4 cellular contexts compared by ENCODE assay signal in genomic region chr6:31446999-31447789, GRCh38. TPM values are rescaled to one million over a fixed set of nuclear protein-coding genes. Genes with fewer than 3 reads are reported as not detected.
A peak's percentile ranks its signal among the peaks of the same experiment; 100 is the strongest.
DNase-seq lines count a peak whose midpoint lies in the region; ATAC-seq, FAIRE-seq and TF ChIP-seq lines count a peak whose summit lies in the region.
"Not testable (repeated sequence)": the region's sequence is repeated elsewhere in the genome, so short reads cannot be mapped to it uniquely, and the experiment has no call there.

No MANE protein-coding gene starts in this region.

- intact Hi-C loops in activated CD4-positive, alpha-beta T cell treated with anti-CD3 and anti-CD28 coated beads, Interleukin-2, amount 10 ng/mL, durations not matched to agents 24 days and 14 days (cut with micrococcal nuclease); K562 (cut with micrococcal nuclease): not testable (repeated sequence)

- not testable (repeated sequence) for H3K36me3 ChIP-seq in HEK293 (ENCODE audit: control insufficient read depth in 2 of 2, insufficient read depth in 1 of 2, low read length in 2 of 2); K562 (ENCODE audit: control insufficient read depth, insufficient read depth, low read length)

- not testable (repeated sequence) for H3K9ac ChIP-seq in K562 (ENCODE audit: insufficient read depth in 1 of 2, low read depth in 2 of 2, low read length in 2 of 2)

- not testable (repeated sequence) for H3K79me2 ChIP-seq in K562 (ENCODE audit: control insufficient read depth, insufficient read depth, low read length)

- H3K4me2 ChIP-seq in K562 (ENCODE audit: insufficient read depth, low read length), result not testable (repeated sequence)

- not testable (repeated sequence) for H2AFZ ChIP-seq in K562 (ENCODE audit: low read depth, low read length)

- FAIRE-seq in G401.6 (lab: Jason Lieb, UNC), result peak; percentile 45
- not testable (repeated sequence) for FAIRE-seq in K562 (lab: Jason Lieb, UNC)

- 29% methylated on average over 4 of the region's 6 CpGs for WGBS in K562 (ENCODE audit: insufficient coverage, low coverage, missing lambda C conversion rate)

- BruUV-seq in K562 (replicated peaks; lab: Mats Ljungman, UMichigan), result not testable (repeated sequence)

- not testable (repeated sequence) for H3K27me3 ChIP-seq in K562 (ENCODE audit: control insufficient read depth in 2 of 2, insufficient read depth in 2 of 2, low read length in 2 of 2)

- H3K9me3 ChIP-seq in HEK293 (ENCODE audit: control insufficient read depth, insufficient read depth, low read depth, low read length); K562 (replicated peaks; ENCODE audit: control insufficient read depth, insufficient read depth, low read depth, low read length): not testable (repeated sequence)

- not testable (repeated sequence) for ATAC-seq in K562

- H3K27me3 Mint-ChIP-seq in activated CD4-positive, alpha-beta T cell treated with anti-CD3 and anti-CD28 coated beads, Interleukin-2, amount 10 ng/mL, durations not matched to agents 24 days and 14 days, result peaks cover 57% of the 10 kb centered on the region

- not testable (repeated sequence) for H4K20me1 ChIP-seq in K562 (replicated peaks; ENCODE audit: control insufficient read depth, insufficient read depth, low read length)

- H3K4me3 Mint-ChIP-seq in activated CD4-positive, alpha-beta T cell treated with anti-CD3 and anti-CD28 coated beads, Interleukin-2, amount 10 ng/mL, durations not matched to agents 24 days and 14 days, result not testable (repeated sequence)

- not testable (repeated sequence) for H3K27ac Mint-ChIP-seq in activated CD4-positive, alpha-beta T cell treated with anti-CD3 and anti-CD28 coated beads, Interleukin-2, amount 10 ng/mL, durations not matched to agents 24 days and 14 days

- not testable (repeated sequence) for TF ChIP-seq POLR2A in K562 (conservative IDR thresholded peaks at IDR 0.05)

- not testable (repeated sequence) for TF ChIP-seq RAD21 in K562 (CRISPR knock-in tag; conservative IDR thresholded peaks at IDR 0.05 in 1 of 2, IDR thresholded peaks at IDR 0.05 in 1 of 2)

- not testable (repeated sequence) for TF ChIP-seq EP300 in K562 (IDR thresholded peaks at IDR 0.05; ENCODE audit: low read length)

- not testable (repeated sequence) for H3K9me1 ChIP-seq in K562 (ENCODE audit: control insufficient read depth, insufficient read depth, low read length)

- H3K9me3 Mint-ChIP-seq in activated CD4-positive, alpha-beta T cell treated with anti-CD3 and anti-CD28 coated beads, Interleukin-2, amount 10 ng/mL, durations not matched to agents 24 days and 14 days, result not testable (repeated sequence)

- H3K27ac ChIP-seq in HEK293 (ENCODE audit: extremely low read depth, low read depth, low read length); K562 (ENCODE audit: extremely low read depth, low read depth, low read length): not testable (repeated sequence)

- H3K4me1 Mint-ChIP-seq in activated CD4-positive, alpha-beta T cell treated with anti-CD3 and anti-CD28 coated beads, Interleukin-2, amount 10 ng/mL, durations not matched to agents 24 days and 14 days, result not testable (repeated sequence)

- H3K4me3 ChIP-seq in HEK293 (ENCODE audit: low read depth, low read length); K562: not testable (repeated sequence)

- not testable (repeated sequence) for H3K4me1 ChIP-seq in HEK293 (ENCODE audit: control insufficient read depth, insufficient read depth, low read length); K562 (replicated peaks in 1 of 2; ENCODE audit: control insufficient read depth in 2 of 2, insufficient read depth in 2 of 2, low read length in 2 of 2)

- POLR2A ChIA-PET in HEK293 (lab: Yijun Ruan, JAX) (interaction anchor here (0.6 kb wide), 1 partner anchor 216 kb away, joined by 4 read pairs; no protein-coding TSS in a partner anchor), K562 (lab: Yijun Ruan, JAX) (interaction anchor here (0.7 kb wide), 1 partner anchor 237 kb away, joined by 3 read pairs; no protein-coding TSS in a partner anchor)

- CTCF ChIA-PET in HEK293 (lab: Yijun Ruan, JAX), result interaction anchor here (0.6 to 1.3 kb wide), 4 partner anchors 48 to 922 kb away, joined by 3 to 6 read pairs (median 3); no protein-coding TSS in a partner anchor
- CTCF ChIA-PET in K562 (lab: Yijun Ruan, JAX; ENCODE audit: low intra/inter-chr PET ratio), result not testable (repeated sequence)

- peak; percentile 10 for DNase-seq in activated CD4-positive, alpha-beta T cell treated with anti-CD3 and anti-CD28 coated beads, Interleukin-2, amount 10 ng/mL, durations not matched to agents 24 days and 14 days
- not testable (repeated sequence) for DNase-seq in K562 (ENCODE audit: extremely low read depth in 1 of 4, low spot score in 3 of 4)

- in situ Hi-C loops in K562 (cut with MboI), result not testable (repeated sequence)

- not testable (repeated sequence) for H3K36me3 Mint-ChIP-seq in activated CD4-positive, alpha-beta T cell treated with anti-CD3 and anti-CD28 coated beads, Interleukin-2, amount 10 ng/mL, durations not matched to agents 24 days and 14 days (ENCODE audit: low read depth)

- TF ChIP-seq CTCF in HEK293 (tag by site-specific recombination; IDR thresholded peaks at IDR 0.05); K562 (IDR thresholded peaks at IDR 0.05 in 2 of 3, conservative IDR thresholded peaks at IDR 0.05 in 1 of 3; ENCODE audit: insufficient read depth in 2 of 3, low read depth in 1 of 3, low read length in 3 of 3): not testable (repeated sequence)

TF ChIP-seq in HEK293, 187 proteins besides CTCF, POLR2A, EP300 and RAD21:
- peak; percentile 92 for TF ChIP-seq ZNF146 (tag by site-specific recombination; IDR thresholded peaks at IDR 0.05)
- peak; percentile 77; the same call in 1 of the 2 replicates for TF ChIP-seq BCL11B (tag by site-specific recombination; IDR thresholded peaks at IDR 0.05; ENCODE audit: low read depth)

TF ChIP-seq in K562, 482 proteins besides CTCF, POLR2A, EP300 and RAD21 (continues in another document):
- TF ChIP-seq ZBTB2 (IDR thresholded peaks at IDR 0.05) (0 out of 2 replicates have a peak, but pooled peaks have one; percentile 37), MCM7 (IDR thresholded peaks at IDR 0.05) (peak in 1 of 2 experiments; percentile 97; a peak in 2 of 4 replicates), SAFB (IDR thresholded peaks at IDR 0.05; ENCODE audit: borderline replicate concordance, low read depth, low read length) (0 out of 2 replicates have a peak, but pooled peaks have one; percentile 25)

RNA-seq across cellular contexts. Expression of gene MICA, which starts 43.8 kb away (rescaled TPM):
- total RNA-seq in activated CD4-positive, alpha-beta T cell treated with anti-CD3 and anti-CD28 coated beads, Interleukin-2, amount 10 ng/mL, durations not matched to agents 24 days and 14 days, result 6.5 and 7.3 TPM in 2 replicates
- total RNA-seq in K562 (2011; cell fraction: chromatin; rRNA removed; ENCODE audit: low replicate concordance), result 35.0 and 75.6 TPM in 2 replicates
- 77.2 and 77.4 TPM in 2 replicates for total RNA-seq in K562 (2011; cell fraction: nucleolus; rRNA removed)
- total RNA-seq in K562 (2011; cell fraction: nucleoplasm; rRNA removed), result 59.2 and 67.5 TPM in 2 replicates
- 22.0 and 25.4 TPM in 2 replicates for total RNA-seq in K562 (2014; rRNA removed)
- total RNA-seq in K562 (2014; rRNA removed; fragmentation: Illumina TruSeq; extraction: Trizol), result 13.6 and 16.1 TPM in 2 replicates
- total RNA-seq in K562 (2015; rRNA removed; fragmentation: Illumina TruSeq; extraction: Trizol), result 16.1 and 16.7 TPM in 2 replicates
- total RNA-seq in K562 (2021), result 11.4 and 11.8 TPM in 2 replicates
- polyA plus RNA-seq in K562 (2011; rRNA removed), result 24.6 and 32.7 TPM in 2 replicates
- 27.7 and 40.0 TPM in 2 replicates for polyA plus RNA-seq in K562 (2011; cell fraction: cytosol; rRNA removed)
- polyA plus RNA-seq in K562 (2011; cell fraction: nucleus; rRNA removed), result 50.2 and 51.7 TPM in 2 replicates
- 14.4 and 20.5 TPM in 2 replicates for polyA plus RNA-seq in K562 (2012)
- 19.5 and 19.6 TPM in 2 replicates for polyA plus RNA-seq in K562 (2014; fragmentation: Illumina TruSeq; extraction: Trizol)
- polyA plus RNA-seq in K562 (2014; fragmentation: Nextera tagmentation; extraction: Ambion mirVana), result 10 to 100 TPM; 13.5 to 18.0 TPM
- 15.3 and 20.2 TPM in 2 replicates for polyA plus RNA-seq in K562 (2014; rRNA removed)
- 26.3 and 28.2 TPM in 2 replicates for polyA minus RNA-seq in K562 (2011; rRNA and poly(A)+ RNA removed)
- polyA minus RNA-seq in K562 (2011; cell fraction: cytosol; rRNA and poly(A)+ RNA removed), result 12.5 and 16.1 TPM in 2 replicates
- polyA minus RNA-seq in K562 (2011; cell fraction: nucleus; rRNA and poly(A)+ RNA removed), result 8.2 and 14.7 TPM in 2 replicates

RNA-seq across cellular contexts. Expression of gene MICB, which starts 50.8 kb away (rescaled TPM):
- 32.8 and 35.5 TPM in 2 replicates for total RNA-seq in activated CD4-positive, alpha-beta T cell treated with anti-CD3 and anti-CD28 coated beads, Interleukin-2, amount 10 ng/mL, durations not matched to agents 24 days and 14 days
- total RNA-seq in K562 (2011; cell fraction: chromatin; rRNA removed; ENCODE audit: low replicate concordance), result 34.9 and 52.1 TPM in 2 replicates
- 45.0 and 45.7 TPM in 2 replicates for total RNA-seq in K562 (2011; cell fraction: nucleolus; rRNA removed)
- total RNA-seq in K562 (2011; cell fraction: nucleoplasm; rRNA removed), result 44.4 and 50.8 TPM in 2 replicates
- total RNA-seq in K562 (2014; rRNA removed), result 18.5 and 21.8 TPM in 2 replicates
- total RNA-seq in K562 (2014; rRNA removed; fragmentation: Illumina TruSeq; extraction: Trizol), result 16.5 and 18.8 TPM in 2 replicates
- 19.8 and 20.6 TPM in 2 replicates for total RNA-seq in K562 (2015; rRNA removed; fragmentation: Illumina TruSeq; extraction: Trizol)
- 21.0 and 23.2 TPM in 2 replicates for total RNA-seq in K562 (2021)
- 25.0 and 32.6 TPM in 2 replicates for polyA plus RNA-seq in K562 (2011; rRNA removed)
- 32.5 and 47.5 TPM in 2 replicates for polyA plus RNA-seq in K562 (2011; cell fraction: cytosol; rRNA removed)
- polyA plus RNA-seq in K562 (2011; cell fraction: nucleus; rRNA removed), result 29.0 and 29.3 TPM in 2 replicates
- polyA plus RNA-seq in K562 (2012), result 16.5 and 30.9 TPM in 2 replicates
- polyA plus RNA-seq in K562 (2014; fragmentation: Illumina TruSeq; extraction: Trizol), result 27.7 and 34.5 TPM in 2 replicates
- 10 to 100 TPM; 13.3 to 18.9 TPM for polyA plus RNA-seq in K562 (2014; fragmentation: Nextera tagmentation; extraction: Ambion mirVana)
- polyA plus RNA-seq in K562 (2014; rRNA removed), result 21.5 and 24.0 TPM in 2 replicates
- polyA minus RNA-seq in K562 (2011; rRNA and poly(A)+ RNA removed), result 37.4 and 40.1 TPM in 2 replicates
- polyA minus RNA-seq in K562 (2011; cell fraction: cytosol; rRNA and poly(A)+ RNA removed), result 21.2 and 28.8 TPM in 2 replicates
- 6.1 and 9.4 TPM in 2 replicates for polyA minus RNA-seq in K562 (2011; cell fraction: nucleus; rRNA and poly(A)+ RNA removed)
